In genomic region chr13:33616130-33616529, GRCh38 we compare ENCODE assay signal across 8 cellular contexts.
"Had no signal": no experiment of that assay in that cellular context is flagged by ENCODE, and none has a peak within 500 bp of the region (broad histone marks: within the 10 kb centered on the region; RNA-seq: fewer than 3 reads in every experiment).

No MANE protein-coding gene starts in this region.

- ATAC-seq: HCT116 had no signal

- H3K9me3 ChIP-seq: HAP-1 had no signal

- H3K27ac Mint-ChIP-seq: IgD-negative memory B cell had no signal

- H2AFZ ChIP-seq: GM23248 had no signal

- H3K9ac ChIP-seq: GM23248 had no signal

- H3K27ac ChIP-seq: GM23248 had no signal

- H3K4me3 ChIP-seq: GM23248, HAP-1 had no signal

- H3K4me1 Mint-ChIP-seq: IgD-negative memory B cell had no signal

- H3K4me3 Mint-ChIP-seq: IgD-negative memory B cell had no signal

- DNase-seq: GM23248, GOT3, H7, KG1 had no signal

- H3K36me3 Mint-ChIP-seq: IgD-negative memory B cell had no signal

- H3K36me3 ChIP-seq: HAP-1 had no signal

- FAIRE-seq: HTR-8/SVneo had no signal
